Comparison of ENCODE assay signal across 1 cellular context in the genomic region with DNA sequence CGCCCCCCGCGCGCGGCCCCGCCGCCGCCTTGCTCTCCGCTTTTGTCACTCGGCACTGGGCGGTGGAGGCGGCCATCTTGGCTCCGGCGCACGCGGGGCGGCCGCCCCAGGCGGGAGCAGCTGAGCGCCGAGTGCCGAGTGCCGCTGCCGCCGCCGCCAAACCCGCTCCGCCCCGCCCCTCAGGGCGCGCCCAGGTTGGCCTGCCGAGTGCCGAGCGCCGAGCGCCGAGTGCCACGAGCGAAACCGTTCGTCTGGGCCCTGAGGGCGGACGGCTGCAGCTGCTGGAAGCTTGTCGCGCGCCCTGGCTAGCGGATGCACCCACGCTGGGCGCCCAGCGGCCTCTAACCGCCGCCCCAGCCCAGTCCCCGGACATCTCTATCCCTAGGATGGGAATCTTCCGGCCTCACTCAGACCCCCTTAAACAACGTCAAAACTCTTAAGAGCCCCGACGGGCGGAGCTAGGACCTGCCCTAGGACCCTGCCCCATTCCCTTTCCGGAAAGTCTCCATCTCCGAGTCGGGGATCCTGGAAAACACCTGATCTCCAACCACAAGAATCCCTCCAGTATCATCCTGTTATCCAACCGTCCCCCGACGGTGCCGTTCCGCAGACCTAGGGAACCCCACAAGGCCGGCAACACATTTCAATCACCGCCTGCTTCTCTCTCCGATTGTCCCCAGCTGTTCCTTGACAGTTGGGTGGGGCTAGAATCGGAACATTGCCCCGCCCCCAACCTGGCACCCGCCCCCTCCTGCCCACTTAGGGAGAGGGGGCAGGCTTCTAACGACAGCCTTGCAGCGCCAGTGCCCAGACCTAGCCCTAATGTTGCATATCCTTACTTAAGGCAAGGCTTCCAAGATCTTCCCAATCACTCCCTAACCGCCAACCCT.
TF ChIP-seq lines count a peak whose summit lies in the region.

No MANE protein-coding gene starts in this region.

TF ChIP-seq in GM12878, 131 proteins besides CTCF, POLR2A, EP300 and RAD21 (continues in another document):
- TF ChIP-seq SP1 (IDR thresholded peaks at IDR 0.05; ENCODE audit: low read depth, low read length) (peak; percentile 76), ETV6 (conservative IDR thresholded peaks at IDR 0.05 in 1 of 2, IDR thresholded peaks at IDR 0.05 in 1 of 2; ENCODE audit: borderline replicate concordance in 1 of 2, low read depth in 1 of 2) (0 out of 4 replicates have a peak, but pooled peaks of 1 of the 2 experiments have one; percentile 19), SRF (IDR thresholded peaks at IDR 0.05; ENCODE audit: low read depth in 2 of 2, low read length in 2 of 2) (peak; percentile 98 to 99), STAT1 (conservative IDR thresholded peaks at IDR 0.05) (peak; percentile 94), SMARCA5 (IDR thresholded peaks at IDR 0.05) (peak; percentile 62; the same call in 1 of the 2 replicates), IKZF2 (IDR thresholded peaks at IDR 0.05) (peak in 1 of 2 experiments; percentile 31; a peak in 1 of 4 replicates), FOXK2 (IDR thresholded peaks at IDR 0.05) (no peak), RBBP5 (conservative IDR thresholded peaks at IDR 0.05) (no peak)
- TF ChIP-seq, protein P1, sequence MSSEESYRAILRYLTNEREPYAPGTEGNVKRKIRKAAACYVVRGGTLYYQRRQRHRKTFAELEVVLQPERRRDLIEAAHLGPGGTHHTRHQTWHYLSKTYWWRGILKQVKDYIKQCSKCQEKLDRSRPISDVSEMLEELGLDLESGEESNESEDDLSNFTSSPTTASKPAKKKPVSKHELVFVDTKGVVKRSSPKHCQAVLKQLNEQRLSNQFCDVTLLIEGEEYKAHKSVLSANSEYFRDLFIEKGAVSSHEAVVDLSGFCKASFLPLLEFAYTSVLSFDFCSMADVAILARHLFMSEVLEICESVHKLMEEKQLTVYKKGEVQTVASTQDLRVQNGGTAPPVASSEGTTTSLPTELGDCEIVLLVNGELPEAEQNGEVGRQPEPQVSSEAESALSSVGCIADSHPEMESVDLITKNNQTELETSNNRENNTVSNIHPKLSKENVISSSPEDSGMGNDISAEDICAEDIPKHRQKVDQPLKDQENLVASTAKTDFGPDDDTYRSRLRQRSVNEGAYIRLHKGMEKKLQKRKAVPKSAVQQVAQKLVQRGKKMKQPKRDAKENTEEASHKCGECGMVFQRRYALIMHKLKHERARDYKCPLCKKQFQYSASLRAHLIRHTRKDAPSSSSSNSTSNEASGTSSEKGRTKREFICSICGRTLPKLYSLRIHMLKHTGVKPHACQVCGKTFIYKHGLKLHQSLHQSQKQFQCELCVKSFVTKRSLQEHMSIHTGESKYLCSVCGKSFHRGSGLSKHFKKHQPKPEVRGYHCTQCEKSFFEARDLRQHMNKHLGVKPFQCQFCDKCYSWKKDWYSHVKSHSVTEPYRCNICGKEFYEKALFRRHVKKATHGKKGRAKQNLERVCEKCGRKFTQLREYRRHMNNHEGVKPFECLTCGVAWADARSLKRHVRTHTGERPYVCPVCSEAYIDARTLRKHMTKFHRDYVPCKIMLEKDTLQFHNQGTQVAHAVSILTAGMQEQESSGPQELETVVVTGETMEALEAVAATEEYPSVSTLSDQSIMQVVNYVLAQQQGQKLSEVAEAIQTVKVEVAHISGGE (CRISPR knock-in tag; IDR thresholded peaks at IDR 0.05) = no peak
- TF ChIP-seq, protein P2, sequence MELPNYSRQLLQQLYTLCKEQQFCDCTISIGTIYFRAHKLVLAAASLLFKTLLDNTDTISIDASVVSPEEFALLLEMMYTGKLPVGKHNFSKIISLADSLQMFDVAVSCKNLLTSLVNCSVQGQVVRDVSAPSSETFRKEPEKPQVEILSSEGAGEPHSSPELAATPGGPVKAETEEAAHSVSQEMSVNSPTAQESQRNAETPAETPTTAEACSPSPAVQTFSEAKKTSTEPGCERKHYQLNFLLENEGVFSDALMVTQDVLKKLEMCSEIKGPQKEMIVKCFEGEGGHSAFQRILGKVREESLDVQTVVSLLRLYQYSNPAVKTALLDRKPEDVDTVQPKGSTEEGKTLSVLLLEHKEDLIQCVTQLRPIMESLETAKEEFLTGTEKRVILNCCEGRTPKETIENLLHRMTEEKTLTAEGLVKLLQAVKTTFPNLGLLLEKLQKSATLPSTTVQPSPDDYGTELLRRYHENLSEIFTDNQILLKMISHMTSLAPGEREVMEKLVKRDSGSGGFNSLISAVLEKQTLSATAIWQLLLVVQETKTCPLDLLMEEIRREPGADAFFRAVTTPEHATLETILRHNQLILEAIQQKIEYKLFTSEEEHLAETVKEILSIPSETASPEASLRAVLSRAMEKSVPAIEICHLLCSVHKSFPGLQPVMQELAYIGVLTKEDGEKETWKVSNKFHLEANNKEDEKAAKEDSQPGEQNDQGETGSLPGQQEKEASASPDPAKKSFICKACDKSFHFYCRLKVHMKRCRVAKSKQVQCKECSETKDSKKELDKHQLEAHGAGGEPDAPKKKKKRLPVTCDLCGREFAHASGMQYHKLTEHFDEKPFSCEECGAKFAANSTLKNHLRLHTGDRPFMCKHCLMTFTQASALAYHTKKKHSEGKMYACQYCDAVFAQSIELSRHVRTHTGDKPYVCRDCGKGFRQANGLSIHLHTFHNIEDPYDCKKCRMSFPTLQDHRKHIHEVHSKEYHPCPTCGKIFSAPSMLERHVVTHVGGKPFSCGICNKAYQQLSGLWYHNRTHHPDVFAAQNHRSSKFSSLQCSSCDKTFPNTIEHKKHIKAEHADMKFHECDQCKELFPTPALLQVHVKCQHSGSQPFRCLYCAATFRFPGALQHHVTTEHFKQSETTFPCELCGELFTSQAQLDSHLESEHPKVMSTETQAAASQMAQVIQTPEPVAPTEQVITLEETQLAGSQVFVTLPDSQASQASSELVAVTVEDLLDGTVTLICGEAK (IDR thresholded peaks at IDR 0.05; ENCODE audit: borderline replicate concordance) = no peak
- TF ChIP-seq, protein P3, sequence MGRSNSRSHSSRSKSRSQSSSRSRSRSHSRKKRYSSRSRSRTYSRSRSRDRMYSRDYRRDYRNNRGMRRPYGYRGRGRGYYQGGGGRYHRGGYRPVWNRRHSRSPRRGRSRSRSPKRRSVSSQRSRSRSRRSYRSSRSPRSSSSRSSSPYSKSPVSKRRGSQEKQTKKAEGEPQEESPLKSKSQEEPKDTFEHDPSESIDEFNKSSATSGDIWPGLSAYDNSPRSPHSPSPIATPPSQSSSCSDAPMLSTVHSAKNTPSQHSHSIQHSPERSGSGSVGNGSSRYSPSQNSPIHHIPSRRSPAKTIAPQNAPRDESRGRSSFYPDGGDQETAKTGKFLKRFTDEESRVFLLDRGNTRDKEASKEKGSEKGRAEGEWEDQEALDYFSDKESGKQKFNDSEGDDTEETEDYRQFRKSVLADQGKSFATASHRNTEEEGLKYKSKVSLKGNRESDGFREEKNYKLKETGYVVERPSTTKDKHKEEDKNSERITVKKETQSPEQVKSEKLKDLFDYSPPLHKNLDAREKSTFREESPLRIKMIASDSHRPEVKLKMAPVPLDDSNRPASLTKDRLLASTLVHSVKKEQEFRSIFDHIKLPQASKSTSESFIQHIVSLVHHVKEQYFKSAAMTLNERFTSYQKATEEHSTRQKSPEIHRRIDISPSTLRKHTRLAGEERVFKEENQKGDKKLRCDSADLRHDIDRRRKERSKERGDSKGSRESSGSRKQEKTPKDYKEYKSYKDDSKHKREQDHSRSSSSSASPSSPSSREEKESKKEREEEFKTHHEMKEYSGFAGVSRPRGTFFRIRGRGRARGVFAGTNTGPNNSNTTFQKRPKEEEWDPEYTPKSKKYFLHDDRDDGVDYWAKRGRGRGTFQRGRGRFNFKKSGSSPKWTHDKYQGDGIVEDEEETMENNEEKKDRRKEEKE (IDR thresholded peaks at IDR 0.05) = no peak
- TF ChIP-seq, protein P4, sequence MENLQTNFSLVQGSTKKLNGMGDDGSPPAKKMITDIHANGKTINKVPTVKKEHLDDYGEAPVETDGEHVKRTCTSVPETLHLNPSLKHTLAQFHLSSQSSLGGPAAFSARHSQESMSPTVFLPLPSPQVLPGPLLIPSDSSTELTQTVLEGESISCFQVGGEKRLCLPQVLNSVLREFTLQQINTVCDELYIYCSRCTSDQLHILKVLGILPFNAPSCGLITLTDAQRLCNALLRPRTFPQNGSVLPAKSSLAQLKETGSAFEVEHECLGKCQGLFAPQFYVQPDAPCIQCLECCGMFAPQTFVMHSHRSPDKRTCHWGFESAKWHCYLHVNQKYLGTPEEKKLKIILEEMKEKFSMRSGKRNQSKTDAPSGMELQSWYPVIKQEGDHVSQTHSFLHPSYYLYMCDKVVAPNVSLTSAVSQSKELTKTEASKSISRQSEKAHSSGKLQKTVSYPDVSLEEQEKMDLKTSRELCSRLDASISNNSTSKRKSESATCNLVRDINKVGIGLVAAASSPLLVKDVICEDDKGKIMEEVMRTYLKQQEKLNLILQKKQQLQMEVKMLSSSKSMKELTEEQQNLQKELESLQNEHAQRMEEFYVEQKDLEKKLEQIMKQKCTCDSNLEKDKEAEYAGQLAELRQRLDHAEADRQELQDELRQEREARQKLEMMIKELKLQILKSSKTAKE (IDR thresholded peaks at IDR 0.05; ENCODE audit: low read depth, poor library complexity, severe bottlenecking) = no peak
- TF ChIP-seq, protein P5, sequence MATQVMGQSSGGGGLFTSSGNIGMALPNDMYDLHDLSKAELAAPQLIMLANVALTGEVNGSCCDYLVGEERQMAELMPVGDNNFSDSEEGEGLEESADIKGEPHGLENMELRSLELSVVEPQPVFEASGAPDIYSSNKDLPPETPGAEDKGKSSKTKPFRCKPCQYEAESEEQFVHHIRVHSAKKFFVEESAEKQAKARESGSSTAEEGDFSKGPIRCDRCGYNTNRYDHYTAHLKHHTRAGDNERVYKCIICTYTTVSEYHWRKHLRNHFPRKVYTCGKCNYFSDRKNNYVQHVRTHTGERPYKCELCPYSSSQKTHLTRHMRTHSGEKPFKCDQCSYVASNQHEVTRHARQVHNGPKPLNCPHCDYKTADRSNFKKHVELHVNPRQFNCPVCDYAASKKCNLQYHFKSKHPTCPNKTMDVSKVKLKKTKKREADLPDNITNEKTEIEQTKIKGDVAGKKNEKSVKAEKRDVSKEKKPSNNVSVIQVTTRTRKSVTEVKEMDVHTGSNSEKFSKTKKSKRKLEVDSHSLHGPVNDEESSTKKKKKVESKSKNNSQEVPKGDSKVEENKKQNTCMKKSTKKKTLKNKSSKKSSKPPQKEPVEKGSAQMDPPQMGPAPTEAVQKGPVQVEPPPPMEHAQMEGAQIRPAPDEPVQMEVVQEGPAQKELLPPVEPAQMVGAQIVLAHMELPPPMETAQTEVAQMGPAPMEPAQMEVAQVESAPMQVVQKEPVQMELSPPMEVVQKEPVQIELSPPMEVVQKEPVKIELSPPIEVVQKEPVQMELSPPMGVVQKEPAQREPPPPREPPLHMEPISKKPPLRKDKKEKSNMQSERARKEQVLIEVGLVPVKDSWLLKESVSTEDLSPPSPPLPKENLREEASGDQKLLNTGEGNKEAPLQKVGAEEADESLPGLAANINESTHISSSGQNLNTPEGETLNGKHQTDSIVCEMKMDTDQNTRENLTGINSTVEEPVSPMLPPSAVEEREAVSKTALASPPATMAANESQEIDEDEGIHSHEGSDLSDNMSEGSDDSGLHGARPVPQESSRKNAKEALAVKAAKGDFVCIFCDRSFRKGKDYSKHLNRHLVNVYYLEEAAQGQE (IDR thresholded peaks at IDR 0.05; ENCODE audit: low read depth, low read length) = no peak
- TF ChIP-seq, protein P6, sequence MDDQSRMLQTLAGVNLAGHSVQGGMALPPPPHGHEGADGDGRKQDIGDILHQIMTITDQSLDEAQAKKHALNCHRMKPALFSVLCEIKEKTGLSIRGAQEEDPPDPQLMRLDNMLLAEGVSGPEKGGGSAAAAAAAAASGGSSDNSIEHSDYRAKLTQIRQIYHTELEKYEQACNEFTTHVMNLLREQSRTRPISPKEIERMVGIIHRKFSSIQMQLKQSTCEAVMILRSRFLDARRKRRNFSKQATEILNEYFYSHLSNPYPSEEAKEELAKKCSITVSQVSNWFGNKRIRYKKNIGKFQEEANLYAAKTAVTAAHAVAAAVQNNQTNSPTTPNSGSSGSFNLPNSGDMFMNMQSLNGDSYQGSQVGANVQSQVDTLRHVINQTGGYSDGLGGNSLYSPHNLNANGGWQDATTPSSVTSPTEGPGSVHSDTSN (IDR thresholded peaks at IDR 0.05; ENCODE audit: insufficient replicate concordance, low read depth, low read length) = peak; percentile 86
- TF ChIP-seq, protein P7, sequence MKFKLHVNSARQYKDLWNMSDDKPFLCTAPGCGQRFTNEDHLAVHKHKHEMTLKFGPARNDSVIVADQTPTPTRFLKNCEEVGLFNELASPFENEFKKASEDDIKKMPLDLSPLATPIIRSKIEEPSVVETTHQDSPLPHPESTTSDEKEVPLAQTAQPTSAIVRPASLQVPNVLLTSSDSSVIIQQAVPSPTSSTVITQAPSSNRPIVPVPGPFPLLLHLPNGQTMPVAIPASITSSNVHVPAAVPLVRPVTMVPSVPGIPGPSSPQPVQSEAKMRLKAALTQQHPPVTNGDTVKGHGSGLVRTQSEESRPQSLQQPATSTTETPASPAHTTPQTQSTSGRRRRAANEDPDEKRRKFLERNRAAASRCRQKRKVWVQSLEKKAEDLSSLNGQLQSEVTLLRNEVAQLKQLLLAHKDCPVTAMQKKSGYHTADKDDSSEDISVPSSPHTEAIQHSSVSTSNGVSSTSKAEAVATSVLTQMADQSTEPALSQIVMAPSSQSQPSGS (IDR thresholded peaks at IDR 0.05; ENCODE audit: low read length) = no peak
- TF ChIP-seq, protein P8, sequence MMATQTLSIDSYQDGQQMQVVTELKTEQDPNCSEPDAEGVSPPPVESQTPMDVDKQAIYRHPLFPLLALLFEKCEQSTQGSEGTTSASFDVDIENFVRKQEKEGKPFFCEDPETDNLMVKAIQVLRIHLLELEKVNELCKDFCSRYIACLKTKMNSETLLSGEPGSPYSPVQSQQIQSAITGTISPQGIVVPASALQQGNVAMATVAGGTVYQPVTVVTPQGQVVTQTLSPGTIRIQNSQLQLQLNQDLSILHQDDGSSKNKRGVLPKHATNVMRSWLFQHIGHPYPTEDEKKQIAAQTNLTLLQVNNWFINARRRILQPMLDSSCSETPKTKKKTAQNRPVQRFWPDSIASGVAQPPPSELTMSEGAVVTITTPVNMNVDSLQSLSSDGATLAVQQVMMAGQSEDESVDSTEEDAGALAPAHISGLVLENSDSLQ (IDR thresholded peaks at IDR 0.05) = peak; percentile 55; the same call in 1 of the 2 replicates
